ENCODE assay signal across 1 cellular context in genomic region chrX:136708348-136708747, GRCh38.
TF ChIP-seq lines count a peak whose summit lies in the region.

No MANE protein-coding gene starts in this region.

TF ChIP-seq in HepG2, 621 proteins besides CTCF, POLR2A, EP300 and RAD21 (continued from another document):
- TF ChIP-seq NFAT5 (CRISPR knock-in tag; IDR thresholded peaks at IDR 0.05) (no peak), NR3C1 (CRISPR knock-in tag; IDR thresholded peaks at IDR 0.05) (no peak), ETV5 (CRISPR knock-in tag; IDR thresholded peaks at IDR 0.05; ENCODE audit: borderline replicate concordance) (no peak), ATF7 (IDR thresholded peaks at IDR 0.05) (no peak), ATF7 (CRISPR knock-in tag; IDR thresholded peaks at IDR 0.05) (no peak), ZNF501 (CRISPR knock-in tag; IDR thresholded peaks at IDR 0.05) (no peak), ZNF703 (CRISPR knock-in tag; IDR thresholded peaks at IDR 0.05; ENCODE audit: borderline replicate concordance) (no peak), ZNF839 (CRISPR knock-in tag; IDR thresholded peaks at IDR 0.05; ENCODE audit: borderline replicate concordance) (no peak), CSRNP1 (CRISPR knock-in tag; IDR thresholded peaks at IDR 0.05) (no peak), ZNF609 (CRISPR knock-in tag; IDR thresholded peaks at IDR 0.05; ENCODE audit: borderline replicate concordance) (no peak)
